18 cellular contexts compared by ENCODE assay signal in genomic region chr7:141228482-141228881, GRCh38.
"Had no signal": no experiment of that assay in that cellular context is flagged by ENCODE, and none has a peak within 500 bp of the region (broad histone marks: within the 10 kb centered on the region; RNA-seq: fewer than 3 reads in every experiment).

No MANE protein-coding gene starts in this region.

- DNase-seq: colonic mucosa; dermis blood vessel endothelial cell; dorsolateral prefrontal cortex; effector CD4-positive, alpha-beta T cell; effector memory CD4-positive, alpha-beta T cell; foreskin keratinocyte; head of caudate nucleus; heart right ventricle; hippocampal formation; left cardiac atrium; left lung; left ventricle myocardium superior; lower lobe of right lung; mesenchymal stem cell; mucosa of descending colon; naive B cell had no signal

- H3K4me3 ChIP-seq: colonic mucosa, dorsolateral prefrontal cortex, esophagus muscularis mucosa, gastroesophageal sphincter, heart right ventricle, left lung, lower lobe of right lung, mucosa of descending colon had no signal

- H3K4me1 ChIP-seq: colonic mucosa, esophagus muscularis mucosa, foreskin keratinocyte, gastroesophageal sphincter, left lung, lower lobe of right lung had no signal

- ATAC-seq: foreskin keratinocyte, gastroesophageal sphincter, heart right ventricle, left cardiac atrium, left lung, left ventricle myocardium superior, lower lobe of right lung, mucosa of descending colon had no signal

- H3K27ac ChIP-seq: colonic mucosa, dorsolateral prefrontal cortex, esophagus muscularis mucosa, foreskin keratinocyte, gastroesophageal sphincter, heart right ventricle, left lung, lower lobe of right lung had no signal

- H3K36me3 ChIP-seq: colonic mucosa, esophagus muscularis mucosa, gastroesophageal sphincter, heart right ventricle, left lung, lower lobe of right lung had no signal

- H3K9me3 ChIP-seq: colonic mucosa, esophagus muscularis mucosa, gastroesophageal sphincter, heart right ventricle, left lung, lower lobe of right lung, mucosa of descending colon had no signal

- H3K27me3 ChIP-seq: colonic mucosa, dorsolateral prefrontal cortex, foreskin keratinocyte, heart right ventricle, left lung had no signal
